8 cellular contexts compared by ENCODE assay signal in genomic region chr16:67883872-67884261, GRCh38. TPM values are rescaled to one million over a fixed set of nuclear protein-coding genes. Genes with fewer than 3 reads are reported as not detected.
A peak's percentile ranks its signal among the peaks of the same experiment; 100 is the strongest.
DNase-seq lines count a peak whose midpoint lies in the region; ATAC-seq and TF ChIP-seq lines count a peak whose summit lies in the region.

No MANE protein-coding gene starts in this region.

- H3K27ac Mint-ChIP-seq in brain = peak overlapping the region in 2 of 5 experiments; percentile 20 to 51

- no peak overlapping the region for H3K4me3 ChIP-seq in WERI-Rb-1 (ENCODE audit: low read depth, low read length)

- H3K9me3 ChIP-seq in WERI-Rb-1 (ENCODE audit: severe bottlenecking) = no peaks in the 10 kb centered on the region

- H3K27me3 Mint-ChIP-seq in brain = no peaks in the 10 kb centered on the region

- TF ChIP-seq CTCF in WERI-Rb-1 (IDR thresholded peaks at IDR 0.05; ENCODE audit: low read depth, low read length) (peak; percentile 88), brain (conservative IDR thresholded peaks at IDR 0.05) (peak; percentile 82 to 92)

- peaks cover 56% of the 10 kb centered on the region for H3K36me3 ChIP-seq in WERI-Rb-1

- DNase-seq in COLO668 (lab: John Stamatoyannopoulos, UW; ENCODE audit: unreplicated experiment) (peak; percentile 71), HuH-7.5 (ENCODE audit: low spot score) (peak; percentile 97), WERI-Rb-1 (peak; percentile 66), inferior parietal cortex (ENCODE audit: extremely low spot score) (no peak)
- DNase-seq in stimulated activated CD4-positive, alpha-beta T cell treated with anti-CD3 and anti-CD28 coated beads, TNF-alpha, amount 100 ng/mL, for 4 hours (ENCODE audit: low read depth in 3 of 3) = peak; percentile 42 to 61 (median 55)

- H3K4me1 Mint-ChIP-seq in brain = peaks cover 10% of the 10 kb centered on the region

- H3K36me3 Mint-ChIP-seq in brain = peaks cover 29% of the 10 kb centered on the region

- H3K27me3 ChIP-seq in WERI-Rb-1 (ENCODE audit: insufficient read depth, low read depth, severe bottlenecking) (no peaks in the 10 kb centered on the region), layer of hippocampus (ENCODE audit: control insufficient read depth, insufficient read depth, low read length) (no peaks in the 10 kb centered on the region)

- ATAC-seq in GM21360 (IDR thresholded peaks at IDR 0.05; ENCODE audit: unreplicated experiment) = no peak

- H3K27ac ChIP-seq in WERI-Rb-1 (no peak overlapping the region), layer of hippocampus (ENCODE audit: low read depth, low read length) (peak overlapping the region; percentile 93)

- H3K4me3 Mint-ChIP-seq in brain = no peak overlapping the region

- H3K9me3 Mint-ChIP-seq in brain = no peaks in the 10 kb centered on the region

RNA-seq across cellular contexts. Expression of gene NRN1L, which starts 0.8 kb away (rescaled TPM):
- 2.6 TPM for polyA plus RNA-seq in brain (ENCODE audit: insufficient read depth, low read depth, low replicate concordance)

RNA-seq across cellular contexts. Expression of gene PSKH1, which starts 9.2 kb away (rescaled TPM):
- polyA plus RNA-seq in brain (ENCODE audit: insufficient read depth, low read depth, low replicate concordance) = 28.0 TPM

RNA-seq across cellular contexts. Expression of gene EDC4, which starts 11.0 kb away (rescaled TPM):
- polyA plus RNA-seq in brain (ENCODE audit: insufficient read depth, low read depth, low replicate concordance) = 64.6 TPM

RNA-seq across cellular contexts. Expression of gene CENPT, which starts 36.4 kb away (rescaled TPM):
- 23.9 TPM for polyA plus RNA-seq in brain (ENCODE audit: insufficient read depth, low read depth, low replicate concordance)

RNA-seq across cellular contexts. Expression of gene NUTF2, which starts 37.1 kb away (rescaled TPM):
- 181 TPM for polyA plus RNA-seq in brain (ENCODE audit: insufficient read depth, low read depth, low replicate concordance)
